17 cellular contexts compared by ENCODE assay signal in the genomic region with DNA sequence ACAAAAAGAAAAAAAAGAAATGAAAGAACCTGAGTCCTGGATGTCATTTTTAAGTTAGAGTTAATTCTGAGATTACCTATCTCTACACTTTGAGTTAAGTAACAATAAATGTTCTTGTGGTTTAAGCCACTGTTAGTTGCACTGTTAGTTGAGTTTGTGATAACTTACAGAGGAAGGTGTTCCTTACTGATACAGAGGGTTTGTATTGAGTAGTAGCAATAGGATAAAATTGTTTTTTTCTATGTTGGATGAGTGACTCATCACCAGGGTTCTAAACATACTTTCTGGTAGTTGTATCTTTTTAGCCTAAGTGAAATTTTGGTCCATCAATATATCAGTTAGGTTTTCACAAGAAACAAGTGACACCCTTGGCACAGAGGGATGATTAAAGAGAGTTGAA. TPM values are rescaled to one million over a fixed set of nuclear protein-coding genes. Genes with fewer than 3 reads are reported as not detected.
A peak's percentile ranks its signal among the peaks of the same experiment; 100 is the strongest.
DNase-seq lines count a peak whose midpoint lies in the region; ATAC-seq and TF ChIP-seq lines count a peak whose summit lies in the region.
"Had no signal": no experiment of that assay in that cellular context is flagged by ENCODE, and none has a peak within 500 bp of the region (broad histone marks: within the 10 kb centered on the region; RNA-seq: fewer than 3 reads in every experiment).

No MANE protein-coding gene starts in this region.

- peaks cover 4% of the 10 kb centered on the region for H3K4me1 ChIP-seq in mesendoderm (ENCODE audit: control insufficient read depth, low read depth, low read length)
- H3K4me1 ChIP-seq in adrenal gland (replicated peaks in 1 of 2): peaks cover 0 to 12% of the 10 kb centered on the region in 2 donors
- H3K4me1 ChIP-seq in psoas muscle: peaks cover 4% of the 10 kb centered on the region
- H3K4me1 ChIP-seq: BE2C had no signal

- H4K8ac ChIP-seq in mesendoderm (ENCODE audit: low read depth, low read length): no peak overlapping the region

- H2BK5ac ChIP-seq in mesendoderm (ENCODE audit: low read length): no peak overlapping the region

- no peaks in the 10 kb centered on the region for H3K36me3 ChIP-seq in mesendoderm (ENCODE audit: control insufficient read depth, insufficient read depth, low read length)
- no peaks in the 10 kb centered on the region for H3K36me3 ChIP-seq in adrenal gland (replicated peaks in 1 of 2)
- no peaks in the 10 kb centered on the region for H3K36me3 ChIP-seq in psoas muscle (ENCODE audit: insufficient read depth in 1 of 2, low read depth in 1 of 2)
- H3K36me3 ChIP-seq: BE2C had no signal

- no peaks in the 10 kb centered on the region for H3K27me3 Mint-ChIP-seq in activated CD4-positive, alpha-beta T cell treated with anti-CD3 and anti-CD28 coated beads, Interleukin-2, amount 10 ng/mL, durations not matched to agents 24 days and 14 days
- H3K27me3 Mint-ChIP-seq in activated T-helper 17 cell treated with anti-CD3 and anti-CD28 coated beads, Interleukin-2, amount 50 U/mL, for 72 hours: no peaks in the 10 kb centered on the region
- H3K27me3 Mint-ChIP-seq in immature natural killer cell (ENCODE audit: low read depth in 3 of 3): peaks cover 0 to 10% (median 0%) of the 10 kb centered on the region in 3 donors

- peaks cover 18% of the 10 kb centered on the region for H3K4me1 Mint-ChIP-seq in activated CD4-positive, alpha-beta T cell treated with anti-CD3 and anti-CD28 coated beads, Interleukin-2, amount 10 ng/mL, durations not matched to agents 24 days and 14 days
- peaks cover 8% of the 10 kb centered on the region for H3K4me1 Mint-ChIP-seq in activated T-helper 17 cell treated with anti-CD3 and anti-CD28 coated beads, Interleukin-2, amount 50 U/mL, for 72 hours
- peaks cover 18% of the 10 kb centered on the region in 2 donors for H3K4me1 Mint-ChIP-seq in immature natural killer cell

- DNase-seq in activated CD4-positive, alpha-beta T cell treated with anti-CD3 and anti-CD28 coated beads, Interleukin-2, amount 10 ng/mL, durations not matched to agents 24 days and 14 days: no peak
- DNase-seq in activated CD4-positive, alpha-beta T cell treated with anti-CD3 and anti-CD28 coated beads, Interleukin-2, amount 50 U/mL, for 1 hour: no peak
- no peak for DNase-seq in mesendoderm
- no peak for DNase-seq in immature natural killer cell
- DNase-seq in adrenal gland: no peak
- DNase-seq in C1 segment of cervical spinal cord (lab: John Stamatoyannopoulos, UW): no peak
- DNase-seq in psoas muscle: no peak
- DNase-seq: 8988T; BE2C; CD4-positive, alpha-beta memory T cell; DMS153; DMS79; GDM1; GM23248 had no signal

- peaks cover 2% of the 10 kb centered on the region for H3K36me3 Mint-ChIP-seq in activated CD4-positive, alpha-beta T cell treated with anti-CD3 and anti-CD28 coated beads, Interleukin-2, amount 10 ng/mL, durations not matched to agents 24 days and 14 days (ENCODE audit: low read depth)
- H3K36me3 Mint-ChIP-seq in activated T-helper 17 cell treated with anti-CD3 and anti-CD28 coated beads, Interleukin-2, amount 50 U/mL, for 72 hours (ENCODE audit: low read depth): peaks cover 6% of the 10 kb centered on the region
- H3K36me3 Mint-ChIP-seq in immature natural killer cell: no peaks in the 10 kb centered on the region

- peak overlapping the region; percentile 56 for H3K56ac ChIP-seq in mesendoderm (ENCODE audit: low read length)

- no peak overlapping the region for H2BK120ac ChIP-seq in mesendoderm (ENCODE audit: low read depth, low read length)

- no peaks in the 10 kb centered on the region for H3K27me3 ChIP-seq in mesendoderm (ENCODE audit: insufficient read depth, low read length, poor library complexity)
- H3K27me3 ChIP-seq in adrenal gland: no peaks in the 10 kb centered on the region
- no peaks in the 10 kb centered on the region for H3K27me3 ChIP-seq in psoas muscle (ENCODE audit: insufficient read depth in 3 of 3, low read length in 2 of 3)
- H3K27me3 ChIP-seq: BE2C had no signal

- H3K9me3 Mint-ChIP-seq in activated CD4-positive, alpha-beta T cell treated with anti-CD3 and anti-CD28 coated beads, Interleukin-2, amount 10 ng/mL, durations not matched to agents 24 days and 14 days: no peaks in the 10 kb centered on the region
- no peaks in the 10 kb centered on the region for H3K9me3 Mint-ChIP-seq in activated T-helper 17 cell treated with anti-CD3 and anti-CD28 coated beads, Interleukin-2, amount 50 U/mL, for 72 hours
- H3K9me3 Mint-ChIP-seq in immature natural killer cell: no peaks in the 10 kb centered on the region
- H3K9me3 Mint-ChIP-seq: CD4-positive, alpha-beta memory T cell had no signal

- H3K79me1 ChIP-seq in mesendoderm (ENCODE audit: low read length): peaks cover 6% of the 10 kb centered on the region

- TF ChIP-seq POLR2A in adrenal gland (IDR thresholded peaks at IDR 0.05): no peak

- peaks cover 6% of the 10 kb centered on the region for H3K79me2 ChIP-seq in mesendoderm (ENCODE audit: control insufficient read depth, insufficient read depth, low read length)

- no peak for TF ChIP-seq CTCF in adrenal gland (IDR thresholded peaks at IDR 0.05)
- no peak for TF ChIP-seq CTCF in psoas muscle (IDR thresholded peaks at IDR 0.05)

- H3K4me3 Mint-ChIP-seq in activated CD4-positive, alpha-beta T cell treated with anti-CD3 and anti-CD28 coated beads, Interleukin-2, amount 10 ng/mL, durations not matched to agents 24 days and 14 days: no peak overlapping the region
- H3K4me3 Mint-ChIP-seq in activated T-helper 17 cell treated with anti-CD3 and anti-CD28 coated beads, Interleukin-2, amount 50 U/mL, for 72 hours: no peak overlapping the region
- no peak overlapping the region for H3K4me3 Mint-ChIP-seq in immature natural killer cell
- H3K4me3 Mint-ChIP-seq: CD4-positive, alpha-beta memory T cell had no signal

- H3K4ac ChIP-seq in mesendoderm (ENCODE audit: low read depth, low read length): no peak overlapping the region

- H3K23ac ChIP-seq in mesendoderm (ENCODE audit: low read length): no peak overlapping the region

- peak overlapping the region; percentile 2 for H3K27ac Mint-ChIP-seq in activated CD4-positive, alpha-beta T cell treated with anti-CD3 and anti-CD28 coated beads, Interleukin-2, amount 10 ng/mL, durations not matched to agents 24 days and 14 days
- H3K27ac Mint-ChIP-seq in activated T-helper 17 cell treated with anti-CD3 and anti-CD28 coated beads, Interleukin-2, amount 50 U/mL, for 72 hours: peak overlapping the region; percentile 28
- H3K27ac Mint-ChIP-seq in immature natural killer cell: peak overlapping the region in 2 of 6 donors; percentile 31 to 40

- intact Hi-C loops in activated CD4-positive, alpha-beta T cell treated with anti-CD3 and anti-CD28 coated beads, Interleukin-2, amount 10 ng/mL, durations not matched to agents 24 days and 14 days (cut with micrococcal nuclease): no loop called here
- intact Hi-C loops in adrenal gland (cut with DNase I) (loop anchor here in 1 of 2 donors (10.0 kb wide), 1 partner anchor 208 kb away; a partner anchor contains a TSS), psoas muscle (cut with DNase I) (loop anchor here (10.0 kb wide), 1 partner anchor 262 kb away; no protein-coding TSS in a partner anchor)

- no peak overlapping the region for H2BK15ac ChIP-seq in mesendoderm (replicated peaks; ENCODE audit: low read depth)

- H2AK5ac ChIP-seq in mesendoderm (ENCODE audit: low read length): no peak overlapping the region

- H3K18ac ChIP-seq in mesendoderm (ENCODE audit: low read length): no peak overlapping the region

- ATAC-seq in activated T-helper 17 cell treated with anti-CD3 and anti-CD28 coated beads, Interleukin-2, amount 50 U/mL, for 72 hours (replicated peaks): no peak
- ATAC-seq in psoas muscle: no peak

- H3K4me3 ChIP-seq in mesendoderm (ENCODE audit: low read length) (no peak overlapping the region), adrenal gland (no peak overlapping the region), psoas muscle (no peak overlapping the region)
- H3K4me3 ChIP-seq: GM23248, HAP-1 had no signal

- H3K9me3 ChIP-seq in adrenal gland (replicated peaks in 1 of 3) (no peaks in the 10 kb centered on the region), psoas muscle (no peaks in the 10 kb centered on the region)
- H3K9me3 ChIP-seq: BE2C, HAP-1 had no signal

- H3K9ac ChIP-seq in mesendoderm (ENCODE audit: low read length): no peak overlapping the region
- H3K9ac ChIP-seq: GM23248 had no signal

- no peak overlapping the region for H3K4me2 ChIP-seq in mesendoderm (ENCODE audit: low read length)

- H4K5ac ChIP-seq in mesendoderm (ENCODE audit: low read length): no peak overlapping the region

- H3K27ac ChIP-seq in mesendoderm (ENCODE audit: low read depth, low read length) (no peak overlapping the region), adrenal gland (no peak overlapping the region), psoas muscle (no peak overlapping the region)
- H3K27ac ChIP-seq: C4-2B, GM23248 had no signal

RNA-seq across cellular contexts. Expression of a gene that starts 4.0 kb away (rescaled TPM):
- 31.4 and 34.7 TPM in 2 replicates for total RNA-seq in activated CD4-positive, alpha-beta T cell treated with anti-CD3 and anti-CD28 coated beads, Interleukin-2, amount 10 ng/mL, durations not matched to agents 24 days and 14 days
- total RNA-seq in activated T-helper 17 cell treated with anti-CD3 and anti-CD28 coated beads, Interleukin-2, amount 50 U/mL, for 72 hours: 10 to 100 TPM; 14.5 to 18.0 TPM
- polyA plus RNA-seq in mesendoderm (2013, experiment 1 of 2): 9.6 TPM
- 9.2 TPM for polyA plus RNA-seq in mesendoderm (2013, experiment 2 of 2)
- polyA plus RNA-seq in immature natural killer cell (10 to 100 TPM in 1 of 3 donors, 1 to 10 TPM in 2; 4.7 to 13.5 (median 5.4) TPM), adrenal gland (10 to 100 TPM in 1 of 3 donors, 1 to 10 TPM in 2; 1.9 to 10.7 (median 2.4) TPM), psoas muscle (1 to 10 TPM; 4.2 to 6.0 (median 4.4) TPM)
- total RNA-seq in adrenal gland (10 to 100 TPM; 11.7 to 23.0 (median 19.7) TPM), psoas muscle (10 to 100 TPM in 1 of 4 donors, 1 to 10 TPM in 3; 5.5 to 18.8 (median 8.2) TPM)
